In the genomic region with DNA sequence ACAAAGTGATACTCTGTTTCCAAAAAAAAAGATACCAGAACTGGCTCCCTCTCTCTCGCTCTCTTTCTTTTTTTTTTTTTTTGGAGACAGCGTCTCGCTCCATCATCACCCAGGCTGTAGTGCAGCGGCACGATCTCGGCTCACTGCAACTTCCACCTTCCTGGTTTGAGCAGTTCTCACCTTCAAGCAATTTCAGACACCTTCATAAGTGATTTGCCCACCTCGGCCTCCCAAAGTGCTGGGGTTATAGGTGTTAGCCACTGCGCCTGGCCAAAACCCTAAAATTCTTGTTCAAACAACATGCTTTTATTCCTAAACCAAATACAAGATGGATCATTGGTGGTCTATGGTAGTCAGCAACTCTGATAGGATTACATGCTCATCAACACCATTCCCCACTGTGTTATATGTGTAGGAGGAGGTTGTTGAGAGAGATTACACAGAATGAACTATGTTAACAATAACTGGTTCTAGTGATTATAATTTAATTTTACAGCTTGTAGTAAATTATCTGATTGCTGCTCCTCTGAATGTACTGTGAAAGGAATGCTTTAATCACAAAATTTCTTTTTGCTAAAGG, we compare ENCODE assay signal across 16 cellular contexts. TPM values are rescaled to one million over a fixed set of nuclear protein-coding genes. Genes with fewer than 3 reads are reported as not detected.
A peak's percentile ranks its signal among the peaks of the same experiment; 100 is the strongest.
DNase-seq lines count a peak whose midpoint lies in the region; ATAC-seq and TF ChIP-seq lines count a peak whose summit lies in the region.
"Had no signal": no experiment of that assay in that cellular context is flagged by ENCODE, and none has a peak within 500 bp of the region (broad histone marks: within the 10 kb centered on the region; RNA-seq: fewer than 3 reads in every experiment).

No MANE protein-coding gene starts in this region.

- H3K27me3 Mint-ChIP-seq in activated CD8-positive, alpha-beta T cell treated with anti-CD3 and anti-CD28 coated beads for 36 hours = no peaks in the 10 kb centered on the region
- H3K27me3 Mint-ChIP-seq in naive thymus-derived CD4-positive, alpha-beta T cell = no peaks in the 10 kb centered on the region

- CTCF ChIA-PET in activated CD8-positive, alpha-beta T cell treated with anti-CD3 and anti-CD28 coated beads for 36 hours (lab: Charles Lee) = interaction anchor here (1.6 to 2.6 kb wide), 7 partner anchors 11 to 61 kb away, joined by 3 to 41 read pairs (median 4); no protein-coding TSS in a partner anchor
- CTCF ChIA-PET in naive thymus-derived CD4-positive, alpha-beta T cell (lab: Charles Lee) = interaction anchor here (2.5 to 3.8 kb wide), 2 partner anchors 61 to 135 kb away, joined by 16 to 27 read pairs; no protein-coding TSS in a partner anchor

- no peak for TF ChIP-seq CTCF in activated CD8-positive, alpha-beta T cell treated with anti-CD3 and anti-CD28 coated beads for 36 hours (IDR thresholded peaks at IDR 0.05)

- H3K4me3 ChIP-seq in naive thymus-derived CD4-positive, alpha-beta T cell (ENCODE audit: low read length) = no peak overlapping the region
- H3K4me3 ChIP-seq: GM12878, GM23248, K562 had no signal

- H3K27ac Mint-ChIP-seq in activated CD8-positive, alpha-beta T cell treated with anti-CD3 and anti-CD28 coated beads for 36 hours = peak overlapping the region; percentile 11
- peak overlapping the region in 1 of 9 donors; percentile 11 for H3K27ac Mint-ChIP-seq in naive thymus-derived CD4-positive, alpha-beta T cell

- peak; percentile 30 for ATAC-seq in Right ventricle myocardium superior (ENCODE audit: poor library complexity)
- ATAC-seq in activated CD8-positive, alpha-beta T cell treated with anti-CD3 and anti-CD28 coated beads for 36 hours = peak; percentile 28
- peak; percentile 68 for ATAC-seq in naive thymus-derived CD4-positive, alpha-beta T cell
- ATAC-seq in HG02623 (IDR thresholded peaks at IDR 0.05; ENCODE audit: unreplicated experiment) = no peak
- ATAC-seq in GM21390 (IDR thresholded peaks at IDR 0.05; ENCODE audit: unreplicated experiment) = no peak
- ATAC-seq: HCT116, K562 had no signal

- no peak overlapping the region for H3K4me3 Mint-ChIP-seq in activated CD8-positive, alpha-beta T cell treated with anti-CD3 and anti-CD28 coated beads for 36 hours
- peak overlapping the region in 1 of 10 donors; percentile 8 for H3K4me3 Mint-ChIP-seq in naive thymus-derived CD4-positive, alpha-beta T cell

- no peaks in the 10 kb centered on the region for H3K9me3 Mint-ChIP-seq in activated CD8-positive, alpha-beta T cell treated with anti-CD3 and anti-CD28 coated beads for 36 hours
- H3K9me3 Mint-ChIP-seq in naive thymus-derived CD4-positive, alpha-beta T cell = no peaks in the 10 kb centered on the region

- H3K36me3 ChIP-seq in naive thymus-derived CD4-positive, alpha-beta T cell (ENCODE audit: control insufficient read depth in 2 of 3, insufficient read depth in 3 of 3, low read length in 3 of 3) = peaks cover 0 to 21% (median 16%) of the 10 kb centered on the region in 3 experiments

- H3K9me3 ChIP-seq in naive thymus-derived CD4-positive, alpha-beta T cell (ENCODE audit: control insufficient read depth in 2 of 3, low read length in 3 of 3) = no peaks in the 10 kb centered on the region

- H3K36me3 Mint-ChIP-seq in activated CD8-positive, alpha-beta T cell treated with anti-CD3 and anti-CD28 coated beads for 36 hours (ENCODE audit: low read depth) = peaks cover 13% of the 10 kb centered on the region
- H3K36me3 Mint-ChIP-seq in naive thymus-derived CD4-positive, alpha-beta T cell = peaks cover 0 to 9% (median 0%) of the 10 kb centered on the region in 5 donors

- H3K27ac ChIP-seq in naive thymus-derived CD4-positive, alpha-beta T cell (ENCODE audit: low read depth, low read length) = no peak overlapping the region
- H3K27ac ChIP-seq: GM23248 had no signal

- intact Hi-C loops in Right ventricle myocardium superior (cut with DNase I) = no loop called here
- intact Hi-C loops in cardiac septum (cut with DNase I) = loop anchor here (10.0 kb wide), 1 partner anchor 140 kb away; no protein-coding TSS in a partner anchor
- intact Hi-C loops in activated CD8-positive, alpha-beta T cell treated with anti-CD3 and anti-CD28 coated beads for 36 hours (cut with micrococcal nuclease) = loop anchor here (10.0 kb wide), 1 partner anchor 140 kb away; no protein-coding TSS in a partner anchor
- intact Hi-C loops in naive thymus-derived CD4-positive, alpha-beta T cell (cut with micrococcal nuclease) = loop anchor here in 1 of 2 donors (2.0 kb wide), 2 partner anchors 16 to 28 kb away; no protein-coding TSS in a partner anchor

- POLR2A ChIA-PET in activated CD8-positive, alpha-beta T cell treated with anti-CD3 and anti-CD28 coated beads for 36 hours (lab: Charles Lee) = no interaction called here
- POLR2A ChIA-PET in naive thymus-derived CD4-positive, alpha-beta T cell (lab: Charles Lee) = no interaction called here

- peaks cover 19% of the 10 kb centered on the region for H3K4me1 Mint-ChIP-seq in activated CD8-positive, alpha-beta T cell treated with anti-CD3 and anti-CD28 coated beads for 36 hours (ENCODE audit: low read depth)
- H3K4me1 Mint-ChIP-seq in naive thymus-derived CD4-positive, alpha-beta T cell = peaks cover 8 to 20% (median 11%) of the 10 kb centered on the region in 7 donors

- H3K27me3 ChIP-seq in naive thymus-derived CD4-positive, alpha-beta T cell (ENCODE audit: control insufficient read depth in 2 of 2, insufficient read depth in 2 of 2, low read length in 2 of 2) = no peaks in the 10 kb centered on the region

- peaks cover 0 to 36% of the 10 kb centered on the region in 2 donors for H3K4me1 ChIP-seq in naive thymus-derived CD4-positive, alpha-beta T cell (ENCODE audit: control insufficient read depth in 2 of 2, insufficient read depth in 2 of 2, low read length in 2 of 2)

- DNase-seq in Right ventricle myocardium superior = no peak
- DNase-seq in cardiac septum (ENCODE audit: low spot score) = no peak
- no peak for DNase-seq in activated CD8-positive, alpha-beta T cell treated with anti-CD3 and anti-CD28 coated beads for 36 hours
- no peak for DNase-seq in naive thymus-derived CD4-positive, alpha-beta T cell
- peak; percentile 6 for DNase-seq in superior temporal gyrus (ENCODE audit: extremely low spot score)
- DNase-seq: AML-193, DMS79, GM23248, NCI-H1436 treated with DMSO at 0.1 percent for 48 hours, NCI-H2081, NCI-H524 had no signal

RNA-seq across cellular contexts. Expression of a gene that starts 15.5 kb away (rescaled TPM):
- total RNA-seq in Right ventricle myocardium superior = 77.2 TPM
- total RNA-seq in cardiac septum = 59.5 TPM
- total RNA-seq in activated CD8-positive, alpha-beta T cell treated with anti-CD3 and anti-CD28 coated beads for 36 hours = 10 to 100 TPM; 17.0 to 19.0 TPM
- total RNA-seq in naive thymus-derived CD4-positive, alpha-beta T cell = 10 to 100 TPM; 15.0 to 22.2 (median 20.1) TPM
- 1 to 10 TPM; 6.9 to 7.5 TPM for polyA plus RNA-seq in naive thymus-derived CD4-positive, alpha-beta T cell

Comparison
In these comparisons a context has a peak if more than half of its experiments do, and no peak if none do; other contexts are left out.
1. ATAC-seq: peak in Right ventricle myocardium superior (single experiment), activated CD8-positive, alpha-beta T cell treated with anti-CD3 and anti-CD28 coated beads for 36 hours (single experiment) and naive thymus-derived CD4-positive, alpha-beta T cell (single experiment); none in HG02623 (single experiment) and GM21390 (single experiment).